Comparison of ENCODE assay signal across 8 cellular contexts in genomic region chr4:77818077-77818666, GRCh38. TPM values are rescaled to one million over a fixed set of nuclear protein-coding genes. Genes with fewer than 3 reads are reported as not detected.
A peak's percentile ranks its signal among the peaks of the same experiment; 100 is the strongest.
DNase-seq lines count a peak whose midpoint lies in the region; ATAC-seq and TF ChIP-seq lines count a peak whose summit lies in the region.

No MANE protein-coding gene starts in this region.

- ATAC-seq in HG03521 (IDR thresholded peaks at IDR 0.05; ENCODE audit: unreplicated experiment) = peak; percentile 12

- intact Hi-C loops in A673 (cut with micrococcal nuclease; ENCODE audit: unreplicated experiment) (no loop called here), lower leg skin (cut with DNase I; ENCODE audit: low total_unique reads) (no loop called here)

- POLR2A ChIA-PET in A673 (lab: Charles Lee; ENCODE audit: low non-redundant PET) = no interaction called here

- BruUV-seq in A673 (replicated peaks; lab: Mats Ljungman, UMichigan) = TSS peak; percentile 44

- peak; percentile 75 for DNase-seq in A673 (ENCODE audit: low spot score)
- DNase-seq in GM13977 (ENCODE audit: low spot score) = peak; percentile 55
- DNase-seq in NCI-H526 treated with DMSO at 0.1 percent for 48 hours (lab: John Stamatoyannopoulos, UW) = peak; percentile 67
- DNase-seq in activated CD4-positive, alpha-beta T cell treated with anti-CD3 and anti-CD28 coated beads, Interleukin-2, amount 50 U/mL, for 1 hour = peak; percentile 36
- peak; percentile 31 for DNase-seq in effector CD8-positive, alpha-beta T cell (lab: John Stamatoyannopoulos, UW)
- peak; percentile 79 to 93 for DNase-seq in lower leg skin (ENCODE audit: low spot score in 2 of 2)
- DNase-seq in stimulated activated CD8-positive, alpha-beta memory T cell treated with anti-CD3 and anti-CD28 coated beads, Interleukin-4, amount 100 ng/mL, for 48 hours = peak; percentile 62

- no peaks in the 10 kb centered on the region for H3K9me3 ChIP-seq in A673 (ENCODE audit: low read depth, low read length, poor library complexity, severe bottlenecking)

- H3K36me3 ChIP-seq in A673 (ENCODE audit: insufficient read depth, low read length, poor library complexity, severe bottlenecking) = no peaks in the 10 kb centered on the region

- 0% methylated on average over 17 to 19 of the region's 19 CpGs for WGBS in lower leg skin, 2 donors

- H3K27me3 ChIP-seq in A673 (replicated peaks; ENCODE audit: insufficient read depth, low read depth, low read length, poor library complexity) = no peaks in the 10 kb centered on the region

- peaks cover 6% of the 10 kb centered on the region for H3K4me1 ChIP-seq in A673 (ENCODE audit: insufficient read depth, low read length, poor library complexity, severe bottlenecking)

- peak overlapping the region; percentile 74 for H3K4me3 ChIP-seq in A673 (ENCODE audit: low read depth, low read length, poor library complexity, severe bottlenecking)
- peak overlapping the region; percentile 96 for H3K4me3 ChIP-seq in lower leg skin (ENCODE audit: low read depth, poor library complexity, severe bottlenecking)

- TF ChIP-seq CTCF in A673 (conservative IDR thresholded peaks at IDR 0.05; ENCODE audit: low read depth, low read length) (peak; percentile 49), GM13977 (IDR thresholded peaks at IDR 0.05; ENCODE audit: extremely low read depth, insufficient read depth, missing control alignments) (peak; percentile 40), lower leg skin (IDR thresholded peaks at IDR 0.05) (no peak)

- in situ Hi-C loops in GM13977 (cut with MboI; ENCODE audit: low pct_unique_long_range_greater_than_20kb, low sequenced_read_pairs, unreplicated experiment) = no loop called here

- TF ChIP-seq POLR2A in lower leg skin (IDR thresholded peaks at IDR 0.05) = no peak

- CTCF ChIA-PET in A673 (lab: Charles Lee) = no interaction called here

- peak overlapping the region; percentile 61 for H3K27ac ChIP-seq in A673 (ENCODE audit: low read depth, low read length, poor library complexity, severe bottlenecking)

RNA-seq across cellular contexts. Expression of gene CNOT6L, which starts 1.0 kb away (rescaled TPM):
- 13.4 and 17.7 TPM in 2 replicates for total RNA-seq in A673 (2021)
- 10 to 100 TPM; 27.7 to 35.5 (median 33.0) TPM for total RNA-seq in lower leg skin

RNA-seq across cellular contexts. Expression of gene MRPL1, which starts 44.5 kb away (rescaled TPM):
- total RNA-seq in A673 (2021) (32.2 and 33.5 TPM in 2 replicates), lower leg skin (10 to 100 TPM; 12.8 to 28.2 (median 17.2) TPM)

Comparison
In these comparisons a context has a peak if more than half of its experiments do, and no peak if none do; other contexts are left out.
1. Peak in every context shown above with its lines: DNase-seq, ATAC-seq, H3K4me3 ChIP-seq and H3K27ac ChIP-seq.
2. DNase-seq: peak in every context shown above with its lines; median percentile 86 in lower leg skin; 75 in A673; 67 in NCI-H526 treated with DMSO at 0.1 percent for 48 hours; 62 in stimulated activated CD8-positive, alpha-beta memory T cell treated with anti-CD3 and anti-CD28 coated beads, Interleukin-4, amount 100 ng/mL, for 48 hours; 55 in GM13977; 36 in activated CD4-positive, alpha-beta T cell treated with anti-CD3 and anti-CD28 coated beads, Interleukin-2, amount 50 U/mL, for 1 hour; 31 in effector CD8-positive, alpha-beta T cell.
3. CTCF ChIP-seq: peak in A673 (single experiment) and GM13977 (single experiment); none in lower leg skin (0 of 3).